ENCODE assay signal across 9 cellular contexts in the genomic region with DNA sequence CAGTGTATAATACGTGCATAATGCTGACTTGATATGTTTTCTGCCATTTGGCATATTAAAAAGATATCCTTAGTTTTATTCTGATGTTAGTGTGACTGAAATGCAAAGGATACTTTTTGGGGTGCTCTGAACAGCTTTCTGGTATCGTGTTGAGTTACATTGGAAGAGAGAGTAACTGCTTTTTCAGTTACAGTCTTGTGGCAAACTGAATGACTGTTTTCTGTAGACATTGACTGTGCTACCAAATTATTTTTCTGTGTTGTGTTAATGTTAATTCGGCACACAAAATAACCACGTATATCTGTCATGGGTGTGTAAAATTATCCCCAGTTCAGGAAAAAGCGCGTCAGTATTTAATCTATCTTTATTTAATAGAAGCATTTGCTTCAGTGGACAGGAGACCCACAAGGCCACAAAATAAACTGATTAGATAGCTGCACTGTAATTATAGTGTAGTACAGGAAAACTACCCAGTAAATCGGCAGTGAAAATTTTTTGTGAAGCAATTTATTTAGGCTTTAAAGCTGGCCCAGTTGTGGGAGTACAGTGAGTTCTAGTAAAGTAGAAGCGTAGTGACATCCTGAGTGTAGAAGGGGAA. TPM values are rescaled to one million over a fixed set of nuclear protein-coding genes. Genes with fewer than 3 reads are reported as not detected.
DNase-seq lines count a peak whose midpoint lies in the region; ATAC-seq and TF ChIP-seq lines count a peak whose summit lies in the region.
"Had no signal": no experiment of that assay in that cellular context is flagged by ENCODE, and none has a peak within 500 bp of the region (broad histone marks: within the 10 kb centered on the region; RNA-seq: fewer than 3 reads in every experiment).

No MANE protein-coding gene starts in this region.

- CTCF ChIA-PET in HEK293 (lab: Yijun Ruan, JAX) (interaction anchor here (0.5 to 2.4 kb wide), 9 partner anchors 20 to 1799 kb away, joined by 3 to 22 read pairs (median 4); no protein-coding TSS in a partner anchor), GM10248 (lab: Yijun Ruan, JAX) (interaction anchor here (0.7 to 2.9 kb wide), 5 partner anchors 10 to 161 kb away, joined by 3 to 14 read pairs (median 3); no protein-coding TSS in a partner anchor)

- H3K9ac ChIP-seq in muscle layer of colon (ENCODE audit: low read length), result peak overlapping the region; percentile 2
- H3K9ac ChIP-seq: parathyroid adenoma had no signal

- H3K27me3 Mint-ChIP-seq in activated T-helper 2 cell treated with anti-CD3 and anti-CD28 coated beads, Interferon-gamma antibody, Interleukin-2, Interleukin-4, amounts not matched to agents 10 μg/mL and 5 μg/mL and 100 μg/mL, durations not matched to agents 14 hours and 24 hours and 36 hours (ENCODE audit: low read depth), result no peaks in the 10 kb centered on the region

- ATAC-seq in GM21526 (IDR thresholded peaks at IDR 0.05; ENCODE audit: low FRiP score, unreplicated experiment) (no peak), GM21360 (IDR thresholded peaks at IDR 0.05; ENCODE audit: unreplicated experiment) (no peak)

- no peak for DNase-seq in AG10803 (ENCODE audit: low read depth)
- DNase-seq in activated T-helper 2 cell treated with anti-CD3 and anti-CD28 coated beads, Interferon-gamma antibody, Interleukin-2, Interleukin-4, amounts not matched to agents 10 μg/mL and 5 μg/mL and 100 μg/mL, durations not matched to agents 14 hours and 24 hours and 36 hours (ENCODE audit: low spot score), result no peak
- no peak for DNase-seq in GM03348 (ENCODE audit: low spot score)
- DNase-seq in GM10248 (ENCODE audit: extremely low spot score), result no peak

- H3K4me1 ChIP-seq in HEK293 (ENCODE audit: control insufficient read depth, insufficient read depth, low read length) (peaks cover 51% of the 10 kb centered on the region), muscle layer of colon (ENCODE audit: insufficient read depth, low read length) (peaks cover 33% of the 10 kb centered on the region)
- H3K4me1 ChIP-seq: parathyroid adenoma had no signal

- no peak for TF ChIP-seq CTCF in AG10803 (conservative IDR thresholded peaks at IDR 0.05; ENCODE audit: low read length)
- TF ChIP-seq CTCF in HEK293 (tag by site-specific recombination; IDR thresholded peaks at IDR 0.05), result no peak
- TF ChIP-seq CTCF in GM10248 (IDR thresholded peaks at IDR 0.05; ENCODE audit: control extremely low read depth, extremely low read depth, low read depth, missing control alignments), result no peak

- H3K4me3 Mint-ChIP-seq in activated T-helper 2 cell treated with anti-CD3 and anti-CD28 coated beads, Interferon-gamma antibody, Interleukin-2, Interleukin-4, amounts not matched to agents 10 μg/mL and 5 μg/mL and 100 μg/mL, durations not matched to agents 14 hours and 24 hours and 36 hours (ENCODE audit: low read depth), result peak overlapping the region; percentile 53

- H3K27ac Mint-ChIP-seq in activated T-helper 2 cell treated with anti-CD3 and anti-CD28 coated beads, Interferon-gamma antibody, Interleukin-2, Interleukin-4, amounts not matched to agents 10 μg/mL and 5 μg/mL and 100 μg/mL, durations not matched to agents 14 hours and 24 hours and 36 hours, result peak overlapping the region; percentile 69

- H3K27ac ChIP-seq in HEK293 (ENCODE audit: extremely low read depth, low read depth, low read length), result peak overlapping the region; percentile 12
- peak overlapping the region; percentile 1 for H3K27ac ChIP-seq in muscle layer of colon (ENCODE audit: low read depth, low read length)
- H3K27ac ChIP-seq: parathyroid adenoma had no signal

- intact Hi-C loops in activated T-helper 2 cell treated with anti-CD3 and anti-CD28 coated beads, Interferon-gamma antibody, Interleukin-2, Interleukin-4, amounts not matched to agents 10 μg/mL and 5 μg/mL and 100 μg/mL, durations not matched to agents 14 hours and 24 hours and 36 hours (cut with micrococcal nuclease), result loop anchor here (5.0 to 10.0 kb wide), 3 partner anchors 227 to 340 kb away; a partner anchor contains a TSS

- peaks cover 43% of the 10 kb centered on the region for H3K36me3 Mint-ChIP-seq in activated T-helper 2 cell treated with anti-CD3 and anti-CD28 coated beads, Interferon-gamma antibody, Interleukin-2, Interleukin-4, amounts not matched to agents 10 μg/mL and 5 μg/mL and 100 μg/mL, durations not matched to agents 14 hours and 24 hours and 36 hours (ENCODE audit: low read depth)

- no peaks in the 10 kb centered on the region for H3K27me3 ChIP-seq in muscle layer of colon (ENCODE audit: control insufficient read depth in 1 of 2, insufficient read depth in 2 of 2, low read length in 2 of 2)

- peaks cover 51% of the 10 kb centered on the region for H3K4me1 Mint-ChIP-seq in activated T-helper 2 cell treated with anti-CD3 and anti-CD28 coated beads, Interferon-gamma antibody, Interleukin-2, Interleukin-4, amounts not matched to agents 10 μg/mL and 5 μg/mL and 100 μg/mL, durations not matched to agents 14 hours and 24 hours and 36 hours (ENCODE audit: low read depth)

- peak overlapping the region; percentile 29 for H3K4me3 ChIP-seq in AG10803 (ENCODE audit: low read length)
- H3K4me3 ChIP-seq in HEK293 (ENCODE audit: low read depth, low read length), result no peak overlapping the region
- no peak overlapping the region for H3K4me3 ChIP-seq in muscle layer of colon (ENCODE audit: low read depth in 1 of 2, low read length in 2 of 2)

- H3K36me3 ChIP-seq in HEK293 (ENCODE audit: control insufficient read depth in 2 of 2, insufficient read depth in 1 of 2, low read length in 2 of 2) (no peaks in the 10 kb centered on the region), muscle layer of colon (ENCODE audit: insufficient read depth, low read length) (no peaks in the 10 kb centered on the region)

- POLR2A ChIA-PET in HEK293 (lab: Yijun Ruan, JAX) (no interaction called here), GM10248 (lab: Yijun Ruan, JAX) (interaction anchor here (0.6 kb wide), 1 partner anchor 11 kb away, joined by 3 read pairs; no protein-coding TSS in a partner anchor)

- H3K9me3 ChIP-seq in HEK293 (ENCODE audit: control insufficient read depth, insufficient read depth, low read depth, low read length) (no peaks in the 10 kb centered on the region), muscle layer of colon (ENCODE audit: low read length) (no peaks in the 10 kb centered on the region)

- H3K9me3 Mint-ChIP-seq in activated T-helper 2 cell treated with anti-CD3 and anti-CD28 coated beads, Interferon-gamma antibody, Interleukin-2, Interleukin-4, amounts not matched to agents 10 μg/mL and 5 μg/mL and 100 μg/mL, durations not matched to agents 14 hours and 24 hours and 36 hours, result peaks cover 6% of the 10 kb centered on the region

TF ChIP-seq in HEK293, 187 proteins besides CTCF, POLR2A, EP300 and RAD21 (continues in another document):
- no peak for TF ChIP-seq ZBTB7A (tag by site-specific recombination; IDR thresholded peaks at IDR 0.05; ENCODE audit: low read depth)
- TF ChIP-seq ZNF791 (tag by site-specific recombination; IDR thresholded peaks at IDR 0.05), result no peak
- TF ChIP-seq ZNF664 (tag by site-specific recombination; IDR thresholded peaks at IDR 0.05), result peak; percentile 8; the same call in 1 of the 2 replicates
- TF ChIP-seq, protein P1, sequence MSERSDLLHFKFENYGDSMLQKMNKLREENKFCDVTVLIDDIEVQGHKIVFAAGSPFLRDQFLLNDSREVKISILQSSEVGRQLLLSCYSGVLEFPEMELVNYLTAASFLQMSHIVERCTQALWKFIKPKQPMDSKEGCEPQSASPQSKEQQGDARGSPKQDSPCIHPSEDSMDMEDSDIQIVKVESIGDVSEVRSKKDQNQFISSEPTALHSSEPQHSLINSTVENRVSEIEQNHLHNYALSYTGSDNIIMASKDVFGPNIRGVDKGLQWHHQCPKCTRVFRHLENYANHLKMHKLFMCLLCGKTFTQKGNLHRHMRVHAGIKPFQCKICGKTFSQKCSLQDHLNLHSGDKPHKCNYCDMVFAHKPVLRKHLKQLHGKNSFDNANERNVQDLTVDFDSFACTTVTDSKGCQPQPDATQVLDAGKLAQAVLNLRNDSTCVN (tag by site-specific recombination; optimal IDR thresholded peaks at IDR 0.05), result no peak
- 0 out of 2 replicates have a peak, but pooled peaks have one; percentile 7 for TF ChIP-seq ZSCAN30 (tag by site-specific recombination; IDR thresholded peaks at IDR 0.05)
- TF ChIP-seq ZNF777 (tag by site-specific recombination; IDR thresholded peaks at IDR 0.05; ENCODE audit: borderline replicate concordance), result no peak
- TF ChIP-seq KLF10 (tag by site-specific recombination; IDR thresholded peaks at IDR 0.05), result no peak
- no peak for TF ChIP-seq TRIM28 (IDR thresholded peaks at IDR 0.05; ENCODE audit: borderline replicate concordance, low read length)
- TF ChIP-seq MYNN (tag by site-specific recombination; IDR thresholded peaks at IDR 0.05; ENCODE audit: borderline replicate concordance), result no peak
- TF ChIP-seq ZFP41 (tag by site-specific recombination; IDR thresholded peaks at IDR 0.05; ENCODE audit: borderline replicate concordance), result no peak
- no peak for TF ChIP-seq FEZF1 (tag by site-specific recombination; IDR thresholded peaks at IDR 0.05)
- TF ChIP-seq, protein P2, sequence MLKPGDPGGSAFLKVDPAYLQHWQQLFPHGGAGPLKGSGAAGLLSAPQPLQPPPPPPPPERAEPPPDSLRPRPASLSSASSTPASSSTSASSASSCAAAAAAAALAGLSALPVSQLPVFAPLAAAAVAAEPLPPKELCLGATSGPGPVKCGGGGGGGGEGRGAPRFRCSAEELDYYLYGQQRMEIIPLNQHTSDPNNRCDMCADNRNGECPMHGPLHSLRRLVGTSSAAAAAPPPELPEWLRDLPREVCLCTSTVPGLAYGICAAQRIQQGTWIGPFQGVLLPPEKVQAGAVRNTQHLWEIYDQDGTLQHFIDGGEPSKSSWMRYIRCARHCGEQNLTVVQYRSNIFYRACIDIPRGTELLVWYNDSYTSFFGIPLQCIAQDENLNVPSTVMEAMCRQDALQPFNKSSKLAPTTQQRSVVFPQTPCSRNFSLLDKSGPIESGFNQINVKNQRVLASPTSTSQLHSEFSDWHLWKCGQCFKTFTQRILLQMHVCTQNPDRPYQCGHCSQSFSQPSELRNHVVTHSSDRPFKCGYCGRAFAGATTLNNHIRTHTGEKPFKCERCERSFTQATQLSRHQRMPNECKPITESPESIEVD (tag by site-specific recombination; IDR thresholded peaks at IDR 0.05), result peak; percentile 78
- no peak for TF ChIP-seq ZFP69B (tag by site-specific recombination; IDR thresholded peaks at IDR 0.05)
- 0 out of 2 replicates have a peak, but pooled peaks have one; percentile 10 for TF ChIP-seq ZNF660 (tag by site-specific recombination; IDR thresholded peaks at IDR 0.05)

RNA-seq across cellular contexts. Expression of a gene that starts 2.5 kb away (rescaled TPM):
- 55.6 and 56.8 TPM in 2 replicates for total RNA-seq in activated T-helper 2 cell treated with anti-CD3 and anti-CD28 coated beads, Interferon-gamma antibody, Interleukin-2, Interleukin-4, amounts not matched to agents 10 μg/mL and 5 μg/mL and 100 μg/mL, durations not matched to agents 14 hours and 24 hours and 36 hours
